In the genomic region with DNA sequence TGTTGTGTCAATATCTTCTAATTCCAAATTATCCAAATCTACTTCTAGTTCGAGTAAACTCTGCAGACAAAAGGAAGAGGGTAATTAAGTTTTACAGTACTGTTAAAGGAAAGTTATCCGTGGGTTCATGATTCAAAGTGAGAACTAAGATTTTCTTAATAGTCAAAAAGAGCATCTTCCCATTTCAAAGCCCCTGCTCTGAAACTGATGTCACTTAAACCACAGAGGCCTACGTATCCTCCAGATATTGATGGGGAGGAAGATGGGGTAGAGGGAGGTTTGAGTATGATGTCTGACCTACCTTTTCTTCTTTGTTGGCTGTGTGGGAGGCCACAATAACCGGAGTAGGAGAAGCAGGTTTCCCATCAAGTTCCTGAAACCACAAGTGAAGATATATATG, we compare ENCODE assay signal across 16 cellular contexts. TPM values are rescaled to one million over a fixed set of nuclear protein-coding genes. Genes with fewer than 3 reads are reported as not detected.
DNase-seq lines count a peak whose midpoint lies in the region; ATAC-seq lines count a peak whose summit lies in the region.
"Had no signal": no experiment of that assay in that cellular context is flagged by ENCODE, and none has a peak within 500 bp of the region (broad histone marks: within the 10 kb centered on the region; RNA-seq: fewer than 3 reads in every experiment).

No MANE protein-coding gene starts in this region.

- no peaks in the 10 kb centered on the region for H3K9me2 ChIP-seq in GM23248 (ENCODE audit: insufficient read depth)

- H3K79me2 ChIP-seq in GM23248 (ENCODE audit: insufficient read depth), result peaks cover 32% of the 10 kb centered on the region
- H3K79me2 ChIP-seq: parathyroid adenoma had no signal

- in situ Hi-C loops in GM23248 (cut with MboI), result no loop called here
- in situ Hi-C loops in ACHN (cut with HindIII; ENCODE audit: low pct_ligation_motif_present, low pct_unique_long_range_greater_than_20kb, low sequenced_read_pairs), result no loop called here

- H3K27me3 ChIP-seq in GM23248 (replicated peaks; ENCODE audit: insufficient read depth), result no peaks in the 10 kb centered on the region
- H3K27me3 ChIP-seq: uterus had no signal

- H3K9me3 Mint-ChIP-seq in activated naive CD4-positive, alpha-beta T cell treated with anti-CD3 and anti-CD28 coated beads, Interleukin-2, amount 50 U/mL, for 24 hours, result no peaks in the 10 kb centered on the region
- no peaks in the 10 kb centered on the region for H3K9me3 Mint-ChIP-seq in activated T-helper 1 cell treated with anti-CD3 and anti-CD28 coated beads, Interleukin-12 subunit alpha, Interleukin-12 subunit beta, Interleukin-2, Interleukin-4 antibody, amounts not matched to agents 30 ng/mL and 10 ng/mL and 1 ng/mL, durations not matched to agents 14 hours and 24 hours and 36 hours

- no peak overlapping the region for H3K4me2 ChIP-seq in GM23248 (ENCODE audit: unreplicated experiment)

- peak overlapping the region; percentile 89 for H3K27ac Mint-ChIP-seq in activated naive CD4-positive, alpha-beta T cell treated with anti-CD3 and anti-CD28 coated beads, Interleukin-2, amount 50 U/mL, for 24 hours
- H3K27ac Mint-ChIP-seq in activated T-helper 1 cell treated with anti-CD3 and anti-CD28 coated beads, Interleukin-12 subunit alpha, Interleukin-12 subunit beta, Interleukin-2, Interleukin-4 antibody, amounts not matched to agents 30 ng/mL and 10 ng/mL and 1 ng/mL, durations not matched to agents 14 hours and 24 hours and 36 hours, result peak overlapping the region; percentile 68

- H3K27ac ChIP-seq in GM23248, result peak overlapping the region; percentile 34
- H3K27ac ChIP-seq: coronary artery, parathyroid adenoma, uterus had no signal

- peaks cover 18% of the 10 kb centered on the region for H3K36me3 Mint-ChIP-seq in activated naive CD4-positive, alpha-beta T cell treated with anti-CD3 and anti-CD28 coated beads, Interleukin-2, amount 50 U/mL, for 24 hours
- peaks cover 65% of the 10 kb centered on the region for H3K36me3 Mint-ChIP-seq in activated T-helper 1 cell treated with anti-CD3 and anti-CD28 coated beads, Interleukin-12 subunit alpha, Interleukin-12 subunit beta, Interleukin-2, Interleukin-4 antibody, amounts not matched to agents 30 ng/mL and 10 ng/mL and 1 ng/mL, durations not matched to agents 14 hours and 24 hours and 36 hours (ENCODE audit: low read depth)

- H3K36me3 ChIP-seq in GM23248 (ENCODE audit: low read depth), result peaks cover 91% of the 10 kb centered on the region
- H3K36me3 ChIP-seq: uterus had no signal

- no peaks in the 10 kb centered on the region for H3K4me1 ChIP-seq in GM23248 (ENCODE audit: insufficient read depth)
- H3K4me1 ChIP-seq: parathyroid adenoma, uterus had no signal

- DNase-seq in activated naive CD4-positive, alpha-beta T cell treated with anti-CD3 and anti-CD28 coated beads, Interleukin-2, amount 50 U/mL, for 16 hours, result no peak
- DNase-seq in GM23248 (no peak), ACHN (no peak), cerebellar nuclear complex (lab: John Stamatoyannopoulos, UW) (no peak)
- no peak for DNase-seq in activated T-helper 1 cell treated with anti-CD3 and anti-CD28 coated beads, Interleukin-12 subunit alpha, Interleukin-12 subunit beta, Interleukin-2, Interleukin-4 antibody, amounts not matched to agents 30 ng/mL and 10 ng/mL and 1 ng/mL, durations not matched to agents 14 hours and 24 hours and 36 hours (ENCODE audit: low spot score)
- no peak for DNase-seq in stimulated activated naive CD8-positive, alpha-beta T cell treated with anti-CD3 and anti-CD28 coated beads, Interleukin-15, Interleukin-2, amounts not matched to agents 100 U/mL and 50 U/mL, for 24 hours
- no peak for DNase-seq in activated effector memory CD4-positive, alpha-beta T cell treated with anti-CD3 and anti-CD28 coated beads, Interleukin-2, amount 50 U/mL, for 16 hours
- DNase-seq: amygdala, DND-41, mammary epithelial cell, NCI-H345, OCI-M1, uterus had no signal

- peaks cover 19% of the 10 kb centered on the region for H3K4me1 Mint-ChIP-seq in activated naive CD4-positive, alpha-beta T cell treated with anti-CD3 and anti-CD28 coated beads, Interleukin-2, amount 50 U/mL, for 24 hours
- H3K4me1 Mint-ChIP-seq in activated T-helper 1 cell treated with anti-CD3 and anti-CD28 coated beads, Interleukin-12 subunit alpha, Interleukin-12 subunit beta, Interleukin-2, Interleukin-4 antibody, amounts not matched to agents 30 ng/mL and 10 ng/mL and 1 ng/mL, durations not matched to agents 14 hours and 24 hours and 36 hours (ENCODE audit: low read depth), result peaks cover 9% of the 10 kb centered on the region

- H3K27me3 Mint-ChIP-seq in activated naive CD4-positive, alpha-beta T cell treated with anti-CD3 and anti-CD28 coated beads, Interleukin-2, amount 50 U/mL, for 24 hours, result no peaks in the 10 kb centered on the region
- no peaks in the 10 kb centered on the region for H3K27me3 Mint-ChIP-seq in activated T-helper 1 cell treated with anti-CD3 and anti-CD28 coated beads, Interleukin-12 subunit alpha, Interleukin-12 subunit beta, Interleukin-2, Interleukin-4 antibody, amounts not matched to agents 30 ng/mL and 10 ng/mL and 1 ng/mL, durations not matched to agents 14 hours and 24 hours and 36 hours (ENCODE audit: insufficient read depth)

- H3K9ac ChIP-seq in GM23248, result no peak overlapping the region
- H3K9ac ChIP-seq: parathyroid adenoma had no signal

- no peak overlapping the region for H3K4me3 ChIP-seq in GM23248
- H3K4me3 ChIP-seq: coronary artery, uterus had no signal

- no peaks in the 10 kb centered on the region for H3K9me3 ChIP-seq in GM23248 (ENCODE audit: low read depth)
- H3K9me3 ChIP-seq: uterus had no signal

- H3F3A ChIP-seq in GM23248 (ENCODE audit: insufficient read depth), result peaks cover 90% of the 10 kb centered on the region

- H3K4me3 Mint-ChIP-seq in activated naive CD4-positive, alpha-beta T cell treated with anti-CD3 and anti-CD28 coated beads, Interleukin-2, amount 50 U/mL, for 24 hours, result no peak overlapping the region
- no peak overlapping the region for H3K4me3 Mint-ChIP-seq in activated T-helper 1 cell treated with anti-CD3 and anti-CD28 coated beads, Interleukin-12 subunit alpha, Interleukin-12 subunit beta, Interleukin-2, Interleukin-4 antibody, amounts not matched to agents 30 ng/mL and 10 ng/mL and 1 ng/mL, durations not matched to agents 14 hours and 24 hours and 36 hours

- intact Hi-C loops in activated T-helper 1 cell treated with anti-CD3 and anti-CD28 coated beads, Interleukin-12 subunit alpha, Interleukin-12 subunit beta, Interleukin-2, Interleukin-4 antibody, amounts not matched to agents 30 ng/mL and 10 ng/mL and 1 ng/mL, durations not matched to agents 14 hours and 24 hours and 36 hours (cut with micrococcal nuclease), result loop anchor here (1.0 to 10.0 kb wide), 3 partner anchors 14 to 843 kb away; partner anchors contain the start of genes COPB2 and MRPS22

- WGBS in GM23248 (ENCODE audit: low coverage in 1 of 2, low lambda C conversion rate in 2 of 2, missing lambda C conversion rate in 2 of 2), 2 experiments, result 77 to 81% methylated on average over 4 of the region's 4 CpGs

- peak; percentile 95 for ATAC-seq in stimulated activated naive CD8-positive, alpha-beta T cell treated with anti-CD3 and anti-CD28 coated beads, Interleukin-15, Interleukin-2, amounts not matched to agents 100 U/mL and 50 U/mL, for 24 hours

- H4K20me1 ChIP-seq in GM23248 (ENCODE audit: insufficient read depth), result no peaks in the 10 kb centered on the region

- H2AFZ ChIP-seq in GM23248, result no peak overlapping the region
- H2AFZ ChIP-seq: parathyroid adenoma had no signal

RNA-seq across cellular contexts. Expression of gene MRPS22, which starts 14.1 kb away (rescaled TPM):
- 62.5 and 63.5 TPM in 2 replicates for total RNA-seq in GM23248 (2014; rRNA removed; shearing (Covaris generic))
- 63.2 and 67.2 TPM in 2 replicates for polyA plus RNA-seq in GM23248 (2016; fragmentation: Nextera tagmentation; extraction: Ambion mirVana)
- total RNA-seq in activated T-helper 1 cell treated with anti-CD3 and anti-CD28 coated beads, Interleukin-12 subunit alpha, Interleukin-12 subunit beta, Interleukin-2, Interleukin-4 antibody, amounts not matched to agents 30 ng/mL and 10 ng/mL and 1 ng/mL, durations not matched to agents 14 hours and 24 hours and 36 hours, result 48.4 and 54.7 TPM in 2 replicates

RNA-seq across cellular contexts. Expression of gene COPB2, which starts 31.5 kb away (rescaled TPM):
- total RNA-seq in GM23248 (2014; rRNA removed; shearing (Covaris generic)), result 181 and 197 TPM in 2 replicates
- polyA plus RNA-seq in GM23248 (2016; fragmentation: Nextera tagmentation; extraction: Ambion mirVana), result 198 and 203 TPM in 2 replicates
- 96.9 and 103 TPM in 2 replicates for total RNA-seq in activated T-helper 1 cell treated with anti-CD3 and anti-CD28 coated beads, Interleukin-12 subunit alpha, Interleukin-12 subunit beta, Interleukin-2, Interleukin-4 antibody, amounts not matched to agents 30 ng/mL and 10 ng/mL and 1 ng/mL, durations not matched to agents 14 hours and 24 hours and 36 hours
